14 cellular contexts compared by ENCODE assay signal in the genomic region with DNA sequence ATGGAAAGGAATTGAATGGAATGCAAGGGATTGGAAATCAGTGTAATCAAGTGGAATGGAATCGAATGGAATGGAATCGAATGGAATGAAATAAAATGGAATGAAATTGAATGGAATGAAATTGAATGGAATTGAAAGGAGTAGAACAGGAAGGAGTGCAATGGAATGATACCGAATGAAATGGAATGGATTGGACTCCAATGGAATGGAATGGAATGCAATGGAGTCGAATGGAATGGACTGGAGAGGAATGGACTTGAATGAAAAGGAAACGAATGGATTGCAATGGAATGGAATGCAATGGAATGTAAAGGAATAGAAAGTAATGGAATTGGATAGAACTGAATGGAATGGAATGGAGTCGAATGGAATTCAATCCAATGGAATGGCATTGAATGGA.
"Had no signal": no experiment of that assay in that cellular context is flagged by ENCODE, and none has a peak within 500 bp of the region (broad histone marks: within the 10 kb centered on the region; RNA-seq: fewer than 3 reads in every experiment).

No MANE protein-coding gene starts in this region.

- H3K27ac Mint-ChIP-seq: naive B cell; stimulated activated naive B cell treated with anti-CD40 and anti-IgM and Interleukin-4, amounts not matched to agents 10 μg/mL and 1 μg/mL and 100 μg/mL, for 72 hours had no signal

- H3K4me3 Mint-ChIP-seq: activated T-cell treated with anti-CD3 and anti-CD28 coated beads, Interleukin-2, amount 50 U/mL, for 4 hours; naive B cell; neural crest cell; stimulated activated naive B cell treated with anti-CD40 and anti-IgM and Interleukin-4, amounts not matched to agents 10 μg/mL and 1 μg/mL and 100 μg/mL, for 72 hours had no signal

- H3K27ac ChIP-seq: ascending aorta, dorsolateral prefrontal cortex, left lung, thoracic aorta, upper lobe of right lung had no signal

- H3K36me3 ChIP-seq: ascending aorta, left lung, thoracic aorta, upper lobe of right lung had no signal

- H3K9me3 ChIP-seq: ascending aorta, thoracic aorta, upper lobe of right lung had no signal

- H3K4me1 Mint-ChIP-seq: naive B cell; neural crest cell; stimulated activated naive B cell treated with anti-CD40 and anti-IgM and Interleukin-4, amounts not matched to agents 10 μg/mL and 1 μg/mL and 100 μg/mL, for 72 hours had no signal

- H3K27me3 Mint-ChIP-seq: naive B cell; stimulated activated naive B cell treated with anti-CD40 and anti-IgM and Interleukin-4, amounts not matched to agents 10 μg/mL and 1 μg/mL and 100 μg/mL, for 72 hours had no signal

- H3K9me3 Mint-ChIP-seq: neural crest cell had no signal

- ATAC-seq: activated T-cell treated with anti-CD3 and anti-CD28 coated beads, Interleukin-2, amount 50 U/mL, for 4 hours; left lung; stimulated activated naive B cell treated with anti-CD40 and anti-IgM and Interleukin-4, amounts not matched to agents 10 μg/mL and 1 μg/mL and 100 μg/mL, for 72 hours; upper lobe of right lung had no signal

- H3K4me3 ChIP-seq: ascending aorta, dorsolateral prefrontal cortex, left lung, thoracic aorta, upper lobe of right lung had no signal

- DNase-seq: activated CD4-positive, alpha-beta T cell treated with anti-CD3 and anti-CD28 coated beads, Interleukin-2, amount 50 U/mL, for 1 hour; activated CD8-positive, alpha-beta memory T cell treated with anti-CD3 and anti-CD28 coated beads, Interleukin-2, amount 50 U/mL, for 4 hours; activated naive CD4-positive, alpha-beta T cell treated with anti-CD3 and anti-CD28 coated beads, Interleukin-2, amount 50 U/mL, for 16 hours; activated T-cell treated with anti-CD3 and anti-CD28 coated beads, Interleukin-2, amount 50 U/mL, for 4 hours; dorsolateral prefrontal cortex; hippocampal formation; left lung; midbrain; naive B cell; stimulated activated naive B cell treated with anti-CD40 and anti-IgM and Interleukin-4, amounts not matched to agents 10 μg/mL and 1 μg/mL and 100 μg/mL, for 72 hours; upper lobe of right lung had no signal

- H3K4me1 ChIP-seq: ascending aorta, left lung, upper lobe of right lung had no signal

- H3K27me3 ChIP-seq: ascending aorta, dorsolateral prefrontal cortex, left lung, upper lobe of right lung had no signal

- H3K36me3 Mint-ChIP-seq: naive B cell had no signal
